ENCODE assay signal across 7 cellular contexts in genomic region chr11:73388241-73389133, GRCh38. TPM values are rescaled to one million over a fixed set of nuclear protein-coding genes. Genes with fewer than 3 reads are reported as not detected.
DNase-seq lines count a peak whose midpoint lies in the region; ATAC-seq and TF ChIP-seq lines count a peak whose summit lies in the region.

No MANE protein-coding gene starts in this region.

- DNase-seq in H7 (peak; percentile 73), OCI-LY7 (ENCODE audit: low spot score) (no peak), Right ventricle myocardium inferior (ENCODE audit: missing footprints) (peak; percentile 93), psoas muscle (peak; percentile 51 to 70), D341Med (ENCODE audit: low spot score) (no peak), globus pallidus (ENCODE audit: low spot score) (no peak), NCI-H1092 (lab: John Stamatoyannopoulos, UW) (no peak)

- BruUV-seq in OCI-LY7 (replicated peaks; lab: Mats Ljungman, UMichigan) = no TSS peak

- peak overlapping the region; percentile 16 for H3K27ac ChIP-seq in OCI-LY7 (ENCODE audit: low read depth, low read length, poor library complexity, severe bottlenecking)
- H3K27ac ChIP-seq in psoas muscle = peak overlapping the region; percentile 66

- CTCF ChIA-PET in OCI-LY7 (lab: Charles Lee; ENCODE audit: unreplicated experiment) = no interaction called here

- H3K4me2 ChIP-seq in OCI-LY7 (ENCODE audit: low read length) = peak overlapping the region; percentile 87; the same call in 1 of the 2 replicates

- ATAC-seq in Right ventricle myocardium inferior (peak; percentile 59), psoas muscle (no peak)

- H3K36me3 ChIP-seq in H7 (replicated peaks; ENCODE audit: control insufficient read depth, insufficient read depth, low read length) (no peaks in the 10 kb centered on the region), OCI-LY7 (ENCODE audit: insufficient read depth, low read length) (peaks cover 30% of the 10 kb centered on the region; the same call in 1 of the 2 replicates), psoas muscle (ENCODE audit: insufficient read depth in 1 of 2, low read depth in 1 of 2) (peaks cover 0 to 22% of the 10 kb centered on the region in 2 donors)

- H3K4me3 ChIP-seq in H7 (ENCODE audit: insufficient read depth, low read depth, low read length) (no peak overlapping the region), OCI-LY7 (ENCODE audit: low read depth, low read length, poor library complexity, severe bottlenecking) (no peak overlapping the region), psoas muscle (peak overlapping the region; percentile 0)

- 59 to 74% (median 72%) methylated on average over 20 to 23 of the region's 23 CpGs for WGBS in psoas muscle, 3 donors

- POLR2A ChIA-PET in OCI-LY7 (lab: Charles Lee) = no interaction called here

- intact Hi-C loops in OCI-LY7 (cut with micrococcal nuclease; ENCODE audit: unreplicated experiment) = no loop called here
- intact Hi-C loops in Right ventricle myocardium inferior (cut with DNase I) = no loop called here
- intact Hi-C loops in psoas muscle (cut with DNase I) = no loop called here

- TF ChIP-seq CTCF in OCI-LY7 (conservative IDR thresholded peaks at IDR 0.05; ENCODE audit: low read length) = no peak
- no peak for TF ChIP-seq CTCF in psoas muscle (IDR thresholded peaks at IDR 0.05)

- H3K79me2 ChIP-seq in OCI-LY7 (ENCODE audit: insufficient read depth, low read depth, low read length) = peaks cover 35% of the 10 kb centered on the region

- no peaks in the 10 kb centered on the region for H3K9me2 ChIP-seq in OCI-LY7 (ENCODE audit: insufficient read depth, low read length)

- no peak overlapping the region for H2AFZ ChIP-seq in OCI-LY7 (ENCODE audit: low read length)

- H3K4me1 ChIP-seq in OCI-LY7 (ENCODE audit: insufficient read depth, low read length, poor library complexity, severe bottlenecking) (peaks cover 66% of the 10 kb centered on the region), psoas muscle (peaks cover 73% of the 10 kb centered on the region)

- H4K20me1 ChIP-seq in OCI-LY7 (ENCODE audit: insufficient read depth, low read length) = no peaks in the 10 kb centered on the region; the same call in 1 of the 2 replicates

- H3K9me3 ChIP-seq in OCI-LY7 (ENCODE audit: low read length) (no peaks in the 10 kb centered on the region), psoas muscle (no peaks in the 10 kb centered on the region)

- H3K27me3 ChIP-seq in H7 (ENCODE audit: control insufficient read depth, insufficient read depth, low read length) (no peaks in the 10 kb centered on the region), psoas muscle (ENCODE audit: insufficient read depth in 3 of 3, low read length in 2 of 3) (no peaks in the 10 kb centered on the region)

RNA-seq across cellular contexts. Expression of gene RELT, which starts 12.3 kb away (rescaled TPM):
- total RNA-seq in H7 (2014; rRNA removed; shearing (Covaris generic)) = 6.4 and 8.3 TPM in 2 replicates
- total RNA-seq in OCI-LY7 (2014; rRNA removed; shearing (Covaris generic)) = 16.6 and 21.5 TPM in 2 replicates
- total RNA-seq in OCI-LY7 (2022) (24.7 and 30.8 TPM in 2 replicates), Right ventricle myocardium inferior (2.3 TPM), psoas muscle (10 to 100 TPM in 3 of 4 donors, 1 to 10 TPM in 1; 9.0 to 33.0 (median 17.2) TPM)
- polyA plus RNA-seq in psoas muscle = 10 to 100 TPM in 2 of 3 donors, 1 to 10 TPM in 1; 4.9 to 15.8 (median 15.5) TPM

Comparison
In these comparisons a context has a peak if more than half of its experiments do, and no peak if none do; other contexts are left out.
1. DNase-seq: peak in H7 (single experiment), Right ventricle myocardium inferior (single experiment) and psoas muscle (2 of 2); none in OCI-LY7 (single experiment), D341Med (single experiment), globus pallidus (single experiment) and NCI-H1092 (single experiment).